ENCODE assay signal across 8 cellular contexts in genomic region chr9:35611230-35611797, GRCh38. TPM values are rescaled to one million over a fixed set of nuclear protein-coding genes. Genes with fewer than 3 reads are reported as not detected.
A peak's percentile ranks its signal among the peaks of the same experiment; 100 is the strongest.
DNase-seq lines count a peak whose midpoint lies in the region; ATAC-seq and TF ChIP-seq lines count a peak whose summit lies in the region.

No MANE protein-coding gene starts in this region.

- no peaks in the 10 kb centered on the region for H3K27me3 ChIP-seq in esophagus muscularis mucosa

- TF ChIP-seq EP300 in esophagus muscularis mucosa (IDR thresholded peaks at IDR 0.05): no peak

- no peaks in the 10 kb centered on the region for H3K27me3 Mint-ChIP-seq in activated CD8-positive, alpha-beta T cell treated with anti-CD3 and anti-CD28 coated beads for 36 hours
- H3K27me3 Mint-ChIP-seq in nephron progenitor cell (ENCODE audit: low read depth, poor library complexity): peaks cover 49% of the 10 kb centered on the region

- no peak overlapping the region for H3K27ac ChIP-seq in esophagus muscularis mucosa (replicated peaks in 1 of 4)

- 17% methylated on average over 8 of the region's 8 CpGs for WGBS in esophagus muscularis mucosa

- ATAC-seq in GM18867 (IDR thresholded peaks at IDR 0.05; ENCODE audit: unreplicated experiment) (peak; percentile 68), HG02588 (IDR thresholded peaks at IDR 0.05; ENCODE audit: unreplicated experiment) (no peak)
- peak; percentile 94 for ATAC-seq in activated CD8-positive, alpha-beta T cell treated with anti-CD3 and anti-CD28 coated beads for 36 hours

- peaks cover 16% of the 10 kb centered on the region for H3K4me1 Mint-ChIP-seq in activated CD8-positive, alpha-beta T cell treated with anti-CD3 and anti-CD28 coated beads for 36 hours (ENCODE audit: low read depth)
- peaks cover 15% of the 10 kb centered on the region for H3K4me1 Mint-ChIP-seq in nephron progenitor cell

- no peaks in the 10 kb centered on the region for H3K9me3 Mint-ChIP-seq in activated CD8-positive, alpha-beta T cell treated with anti-CD3 and anti-CD28 coated beads for 36 hours
- no peaks in the 10 kb centered on the region for H3K9me3 Mint-ChIP-seq in nephron progenitor cell

- DNase-seq in AG04449 (ENCODE audit: low read depth, low spot score): no peak
- DNase-seq in NCI-H1694 treated with DMSO at 0.1 percent for 48 hours (lab: John Stamatoyannopoulos, UW): peak; percentile 11
- DNase-seq in activated CD8-positive, alpha-beta T cell treated with anti-CD3 and anti-CD28 coated beads for 36 hours: peak; percentile 77
- DNase-seq in esophagus muscularis mucosa (ENCODE audit: extremely low spot score): no peak
- DNase-seq in nephron progenitor cell: peak; percentile 49
- peak; percentile 53 for DNase-seq in ureter (ENCODE audit: low spot score)

- CTCF ChIA-PET in AG04449 (lab: Yijun Ruan, JAX): interaction anchor here (0.9 to 5.4 kb wide), 17 partner anchors 9 to 133 kb away, joined by 3 to 34 read pairs (median 5); no protein-coding TSS in a partner anchor
- CTCF ChIA-PET in activated CD8-positive, alpha-beta T cell treated with anti-CD3 and anti-CD28 coated beads for 36 hours (lab: Charles Lee): interaction anchor here (0.6 to 7.0 kb wide), 30 partner anchors 9 to 203 kb away, joined by 3 to 95 read pairs (median 6); partner anchors contain the start of genes ARHGEF39, CCDC107, CREB3 and GBA2

- H3K4me3 ChIP-seq in AG04449 (ENCODE audit: low read depth, low read length): no peak overlapping the region
- no peak overlapping the region for H3K4me3 ChIP-seq in esophagus muscularis mucosa

- intact Hi-C loops in activated CD8-positive, alpha-beta T cell treated with anti-CD3 and anti-CD28 coated beads for 36 hours (cut with micrococcal nuclease): no loop called here
- intact Hi-C loops in esophagus muscularis mucosa (cut with DNase I): no loop called here

- peaks cover 20% of the 10 kb centered on the region for H3K36me3 Mint-ChIP-seq in activated CD8-positive, alpha-beta T cell treated with anti-CD3 and anti-CD28 coated beads for 36 hours (ENCODE audit: low read depth)
- peaks cover 11% of the 10 kb centered on the region for H3K36me3 Mint-ChIP-seq in nephron progenitor cell (ENCODE audit: low read depth)

- no peaks in the 10 kb centered on the region for H3K9me3 ChIP-seq in esophagus muscularis mucosa

- H3K4me1 ChIP-seq in esophagus muscularis mucosa: peaks cover 7 to 19% (median 10%) of the 10 kb centered on the region in 4 donors

- TF ChIP-seq POLR2A in esophagus muscularis mucosa (IDR thresholded peaks at IDR 0.05; ENCODE audit: low read depth): no peak

- POLR2A ChIA-PET in AG04449 (lab: Yijun Ruan, JAX): interaction anchor here (0.7 to 0.8 kb wide), 2 partner anchors 34 to 69 kb away, joined by 3 to 4 read pairs; no protein-coding TSS in a partner anchor
- POLR2A ChIA-PET in activated CD8-positive, alpha-beta T cell treated with anti-CD3 and anti-CD28 coated beads for 36 hours (lab: Charles Lee): interaction anchor here (1.3 to 2.0 kb wide), 2 partner anchors 8 to 37 kb away, joined by 4 to 5 read pairs; no protein-coding TSS in a partner anchor

- peaks cover 21 to 36% (median 33%) of the 10 kb centered on the region in 4 donors for H3K36me3 ChIP-seq in esophagus muscularis mucosa

- no peak overlapping the region for H3K27ac Mint-ChIP-seq in activated CD8-positive, alpha-beta T cell treated with anti-CD3 and anti-CD28 coated beads for 36 hours
- no peak overlapping the region for H3K27ac Mint-ChIP-seq in nephron progenitor cell

- no peak overlapping the region for H3K4me3 Mint-ChIP-seq in activated CD8-positive, alpha-beta T cell treated with anti-CD3 and anti-CD28 coated beads for 36 hours
- no peak overlapping the region for H3K4me3 Mint-ChIP-seq in nephron progenitor cell

- TF ChIP-seq CTCF in AG04449 (IDR thresholded peaks at IDR 0.05; ENCODE audit: insufficient read depth, low read length, missing control alignments): peak; percentile 73
- peak; percentile 79 for TF ChIP-seq CTCF in activated CD8-positive, alpha-beta T cell treated with anti-CD3 and anti-CD28 coated beads for 36 hours (IDR thresholded peaks at IDR 0.05)
- peak; percentile 49 to 76 (median 58) for TF ChIP-seq CTCF in esophagus muscularis mucosa (IDR thresholded peaks at IDR 0.05)
- TF ChIP-seq CTCF in nephron progenitor cell (IDR thresholded peaks at IDR 0.05): peak; percentile 54

RNA-seq across cellular contexts. Expression of gene TESK1, which starts 6.3 kb away (rescaled TPM):
- total RNA-seq in activated CD8-positive, alpha-beta T cell treated with anti-CD3 and anti-CD28 coated beads for 36 hours: 10 to 100 TPM; 26.1 to 26.9 TPM
- total RNA-seq in esophagus muscularis mucosa (10 to 100 TPM; 48.2 to 80.6 (median 63.4) TPM), ureter (25.6 TPM)

RNA-seq across cellular contexts. Expression of gene CD72, which starts 6.9 kb away (rescaled TPM):
- 10 to 100 TPM; 13.1 to 15.5 TPM for total RNA-seq in activated CD8-positive, alpha-beta T cell treated with anti-CD3 and anti-CD28 coated beads for 36 hours
- total RNA-seq in esophagus muscularis mucosa (1 to 10 TPM in 2 of 4 donors, not detected in 2; 1.4 to 2.2 TPM), ureter (2.0 TPM)

RNA-seq across cellular contexts. Expression of gene SIT1, which starts 39.4 kb away (rescaled TPM):
- 100 to 1,000 TPM in 1 of 2 experiments, 10 to 100 TPM in 1; 99.9 to 102 TPM for total RNA-seq in activated CD8-positive, alpha-beta T cell treated with anti-CD3 and anti-CD28 coated beads for 36 hours
- under 1 TPM in 3 of 4 donors, not detected in 1; 0.40 to 0.83 (median 0.83) TPM for total RNA-seq in esophagus muscularis mucosa
- 0.52 TPM for total RNA-seq in ureter

RNA-seq across cellular contexts. Expression of gene RMRP, which starts 46.5 kb away (rescaled TPM):
- over 10,000 TPM; 13,164 to 13,311 TPM for total RNA-seq in activated CD8-positive, alpha-beta T cell treated with anti-CD3 and anti-CD28 coated beads for 36 hours
- total RNA-seq in esophagus muscularis mucosa (1,000 to 10,000 TPM; 1,899 to 6,162 (median 2,510) TPM), ureter (3,373 TPM)

RNA-seq across cellular contexts. Expression of gene CCDC107, which starts 46.8 kb away (rescaled TPM):
- total RNA-seq in activated CD8-positive, alpha-beta T cell treated with anti-CD3 and anti-CD28 coated beads for 36 hours: 10 to 100 TPM; 12.1 to 13.7 TPM
- total RNA-seq in esophagus muscularis mucosa (100 to 1,000 TPM in 2 of 4 donors, 10 to 100 TPM in 2; 68.4 to 117 (median 104) TPM), ureter (22.4 TPM)

Comparison
In these comparisons a context has a peak if more than half of its experiments do, and no peak if none do; other contexts are left out.
1. DNase-seq: peak in NCI-H1694 treated with DMSO at 0.1 percent for 48 hours (single experiment), activated CD8-positive, alpha-beta T cell treated with anti-CD3 and anti-CD28 coated beads for 36 hours (single experiment), nephron progenitor cell (single experiment) and ureter (single experiment); none in AG04449 (single experiment) and esophagus muscularis mucosa (single experiment).
2. RNA of gene SIT1, which starts 39.4 kb away (total RNA-seq): 99.9 to 102 TPM in activated CD8-positive, alpha-beta T cell treated with anti-CD3 and anti-CD28 coated beads for 36 hours; 0.40 to 0.83 TPM in esophagus muscularis mucosa and 0.52 TPM in ureter (single experiment); every median in the first group is over 10 times any median in the second.
3. Peak in every context shown above with its lines, with median percentiles within 50 percentile points of each other: CTCF ChIP-seq.